In the genomic region with DNA sequence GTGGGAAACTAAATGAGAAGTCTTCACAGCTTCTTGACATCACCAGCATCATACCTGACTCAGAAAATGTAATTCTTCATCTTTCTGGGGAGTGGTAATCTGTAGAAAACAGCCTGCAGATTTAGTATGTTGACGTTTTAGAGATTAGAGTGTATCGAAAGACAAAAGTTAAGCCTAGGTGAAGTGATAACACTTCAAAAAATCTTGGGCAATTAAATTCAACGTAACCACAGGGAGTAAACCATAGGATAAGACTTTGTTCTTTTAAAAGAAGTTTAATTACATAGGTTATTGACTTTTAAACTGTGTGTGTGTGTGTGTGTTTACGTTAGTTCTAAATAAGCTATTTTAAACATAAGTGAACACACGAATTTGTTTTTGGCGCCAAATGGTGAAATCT, we compare ENCODE assay signal across 23 cellular contexts. TPM values are rescaled to one million over a fixed set of nuclear protein-coding genes. Genes with fewer than 3 reads are reported as not detected.
A peak's percentile ranks its signal among the peaks of the same experiment; 100 is the strongest.
DNase-seq lines count a peak whose midpoint lies in the region; ATAC-seq and TF ChIP-seq lines count a peak whose summit lies in the region.
"Had no signal": no experiment of that assay in that cellular context is flagged by ENCODE, and none has a peak within 500 bp of the region (broad histone marks: within the 10 kb centered on the region; RNA-seq: fewer than 3 reads in every experiment).

No MANE protein-coding gene starts in this region.

- no peaks in the 10 kb centered on the region for H3K27me3 Mint-ChIP-seq in Calu3 (ENCODE audit: unreplicated experiment)
- H3K27me3 Mint-ChIP-seq in activated naive CD8-positive, alpha-beta T cell treated with anti-CD3 and anti-CD28 coated beads for 36 hours: peaks cover 30% of the 10 kb centered on the region
- H3K27me3 Mint-ChIP-seq in progenitor cell of endocrine pancreas: peaks cover 43% of the 10 kb centered on the region
- peaks cover 8% of the 10 kb centered on the region for H3K27me3 Mint-ChIP-seq in activated naive CD8-positive, alpha-beta T cell treated with anti-CD3 and anti-CD28 coated beads, Interleukin-2, amount 50 U/mL, for 24 hours

- H3K27ac Mint-ChIP-seq in Calu3 (ENCODE audit: unreplicated experiment): peak overlapping the region; percentile 96
- no peak overlapping the region for H3K27ac Mint-ChIP-seq in activated naive CD8-positive, alpha-beta T cell treated with anti-CD3 and anti-CD28 coated beads for 36 hours
- no peak overlapping the region for H3K27ac Mint-ChIP-seq in progenitor cell of endocrine pancreas
- H3K27ac Mint-ChIP-seq in activated naive CD8-positive, alpha-beta T cell treated with anti-CD3 and anti-CD28 coated beads, Interleukin-2, amount 50 U/mL, for 24 hours: no peak overlapping the region
- H3K27ac Mint-ChIP-seq: B cell; CD4-positive, alpha-beta T cell; CD8-positive, alpha-beta T cell had no signal

- DNase-seq in Calu3 (no peak), amniotic epithelial cell (ENCODE audit: low read depth) (peak; percentile 51), left colon (no peak), progenitor cell of endocrine pancreas (ENCODE audit: low spot score, unreplicated experiment) (no peak)
- DNase-seq in activated naive CD8-positive, alpha-beta T cell treated with anti-CD3 and anti-CD28 coated beads for 36 hours: no peak
- DNase-seq in activated naive CD8-positive, alpha-beta T cell treated with anti-CD3 and anti-CD28 coated beads, Interleukin-2, amount 50 U/mL, for 24 hours: no peak
- DNase-seq: 8988T; AML-193; Caco-2; CD4-positive, alpha-beta T cell; CD8-positive, alpha-beta T cell; DMS 273 treated with DMSO at 0.1 percent for 48 hours; DMS153; DMS53; DMS79; DND-41; EL; GDM1 had no signal

- TF ChIP-seq CTCF in Calu3 (IDR thresholded peaks at IDR 0.05; ENCODE audit: unreplicated experiment) (no peak), progenitor cell of endocrine pancreas (IDR thresholded peaks at IDR 0.05; ENCODE audit: unreplicated experiment) (no peak)

- BruUV-seq in Calu3 (replicated peaks; lab: Mats Ljungman, UMichigan): no TSS peak

- H3K36me3 Mint-ChIP-seq in Calu3 (ENCODE audit: insufficient read depth, unreplicated experiment): peaks cover 44% of the 10 kb centered on the region
- no peaks in the 10 kb centered on the region for H3K36me3 Mint-ChIP-seq in activated naive CD8-positive, alpha-beta T cell treated with anti-CD3 and anti-CD28 coated beads for 36 hours
- no peaks in the 10 kb centered on the region for H3K36me3 Mint-ChIP-seq in progenitor cell of endocrine pancreas (ENCODE audit: insufficient read depth)
- no peaks in the 10 kb centered on the region for H3K36me3 Mint-ChIP-seq in activated naive CD8-positive, alpha-beta T cell treated with anti-CD3 and anti-CD28 coated beads, Interleukin-2, amount 50 U/mL, for 24 hours (ENCODE audit: low read depth)
- H3K36me3 Mint-ChIP-seq: CD8-positive, alpha-beta T cell had no signal

- H3K4me1 Mint-ChIP-seq in Calu3 (ENCODE audit: low read depth, unreplicated experiment) (peaks cover 23% of the 10 kb centered on the region), progenitor cell of endocrine pancreas (ENCODE audit: low read depth) (peaks cover 13% of the 10 kb centered on the region)
- no peaks in the 10 kb centered on the region for H3K4me1 Mint-ChIP-seq in activated naive CD8-positive, alpha-beta T cell treated with anti-CD3 and anti-CD28 coated beads for 36 hours
- H3K4me1 Mint-ChIP-seq in activated naive CD8-positive, alpha-beta T cell treated with anti-CD3 and anti-CD28 coated beads, Interleukin-2, amount 50 U/mL, for 24 hours: no peaks in the 10 kb centered on the region
- H3K4me1 Mint-ChIP-seq: B cell had no signal

- H3K9me3 Mint-ChIP-seq in Calu3 (ENCODE audit: low read depth, unreplicated experiment) (no peaks in the 10 kb centered on the region), progenitor cell of endocrine pancreas (ENCODE audit: low read depth) (peaks cover 6% of the 10 kb centered on the region)
- H3K9me3 Mint-ChIP-seq in activated naive CD8-positive, alpha-beta T cell treated with anti-CD3 and anti-CD28 coated beads for 36 hours: no peaks in the 10 kb centered on the region
- H3K9me3 Mint-ChIP-seq in activated naive CD8-positive, alpha-beta T cell treated with anti-CD3 and anti-CD28 coated beads, Interleukin-2, amount 50 U/mL, for 24 hours: no peaks in the 10 kb centered on the region
- H3K9me3 Mint-ChIP-seq: CD4-positive, alpha-beta T cell; CD8-positive, alpha-beta T cell had no signal

- H3K4me3 Mint-ChIP-seq in Calu3 (ENCODE audit: low read depth, unreplicated experiment): peak overlapping the region; percentile 91
- no peak overlapping the region for H3K4me3 Mint-ChIP-seq in activated naive CD8-positive, alpha-beta T cell treated with anti-CD3 and anti-CD28 coated beads for 36 hours
- H3K4me3 Mint-ChIP-seq in progenitor cell of endocrine pancreas (ENCODE audit: low read depth): no peak overlapping the region
- H3K4me3 Mint-ChIP-seq in activated naive CD8-positive, alpha-beta T cell treated with anti-CD3 and anti-CD28 coated beads, Interleukin-2, amount 50 U/mL, for 24 hours: no peak overlapping the region
- H3K4me3 Mint-ChIP-seq: B cell; CD4-positive, alpha-beta T cell; CD8-positive, alpha-beta T cell had no signal

- intact Hi-C loops in Calu3 (cut with micrococcal nuclease; ENCODE audit: unreplicated experiment): no loop called here
- intact Hi-C loops in left colon (cut with DNase I, micrococcal nuclease): no loop called here

- peak; percentile 67 for ATAC-seq in left colon
- ATAC-seq in HG03520 (IDR thresholded peaks at IDR 0.05; ENCODE audit: unreplicated experiment): no peak
- ATAC-seq in activated naive CD8-positive, alpha-beta T cell treated with anti-CD3 and anti-CD28 coated beads, Interleukin-2, amount 50 U/mL, for 24 hours: no peak
- ATAC-seq: CD8-positive, alpha-beta T cell; GM12878 had no signal

- CTCF ChIA-PET in Calu3 (lab: Charles Lee): interaction anchor here (1.9 to 2.7 kb wide), 2 partner anchors 24 to 37 kb away, joined by 11 to 32 read pairs; a partner anchor contains a TSS

RNA-seq across cellular contexts. Expression of a gene that starts 1.8 kb away (rescaled TPM):
- total RNA-seq in Calu3 (2022) (1,110 and 1,906 TPM in 2 replicates), left colon (under 1 TPM in 1 of 2 donors, not detected in 1; 0.55 TPM), progenitor cell of endocrine pancreas (0.34 and 0.58 TPM in 2 replicates)
- total RNA-seq in activated naive CD8-positive, alpha-beta T cell treated with anti-CD3 and anti-CD28 coated beads for 36 hours: not detected
- total RNA-seq: B cell; Caco-2; CD4-positive, alpha-beta T cell; CD8-positive, alpha-beta T cell; Daoy; G401; GM12878 had no signal

RNA-seq across cellular contexts. Expression of a gene that starts 12.3 kb away (rescaled TPM):
- not detected in 2 replicates for total RNA-seq in Calu3 (2022)
- total RNA-seq in left colon: not detected
- total RNA-seq in activated naive CD8-positive, alpha-beta T cell treated with anti-CD3 and anti-CD28 coated beads for 36 hours: not detected
- not detected in 2 replicates for total RNA-seq in progenitor cell of endocrine pancreas
- total RNA-seq: Caco-2, Daoy, G401, GM12878 had no signal

RNA-seq across cellular contexts. Expression of a gene that starts 18.5 kb away (rescaled TPM):
- 0.93 and 1.3 TPM in 2 replicates for total RNA-seq in Calu3 (2022)
- total RNA-seq in left colon: 1 to 10 TPM in 1 of 2 donors, not detected in 1; 2.3 TPM
- total RNA-seq in activated naive CD8-positive, alpha-beta T cell treated with anti-CD3 and anti-CD28 coated beads for 36 hours: not detected
- 1.2 TPM in 1 of 2 replicates, not detected in the other for total RNA-seq in progenitor cell of endocrine pancreas
- total RNA-seq: Caco-2; CD4-positive, alpha-beta T cell; CD8-positive, alpha-beta T cell; Daoy; G401; GM12878 had no signal

RNA-seq across cellular contexts. Expression of a gene that starts 38.2 kb away (rescaled TPM):
- total RNA-seq in Calu3 (2022): 80.8 and 153 TPM in 2 replicates
- total RNA-seq in left colon: 10 to 100 TPM in 1 of 2 donors, 1 to 10 TPM in 1; 3.5 to 20.8 TPM
- total RNA-seq in activated naive CD8-positive, alpha-beta T cell treated with anti-CD3 and anti-CD28 coated beads for 36 hours: not detected
- 1.7 and 1.8 TPM in 2 replicates for total RNA-seq in progenitor cell of endocrine pancreas
- total RNA-seq: B cell, G401, GM12878 had no signal

Comparison
In these comparisons a context has a peak if more than half of its experiments do, and no peak if none do; other contexts are left out.
1. RNA of a gene that starts 1.8 kb away (total RNA-seq): 1,110 to 1,906 TPM in Calu3; 0.55 TPM in left colon, 0.34 to 0.58 TPM in progenitor cell of endocrine pancreas and not detected in activated naive CD8-positive, alpha-beta T cell treated with anti-CD3 and anti-CD28 coated beads for 36 hours; every median in the first group is over 100 times any median in the second.